In the genomic region with DNA sequence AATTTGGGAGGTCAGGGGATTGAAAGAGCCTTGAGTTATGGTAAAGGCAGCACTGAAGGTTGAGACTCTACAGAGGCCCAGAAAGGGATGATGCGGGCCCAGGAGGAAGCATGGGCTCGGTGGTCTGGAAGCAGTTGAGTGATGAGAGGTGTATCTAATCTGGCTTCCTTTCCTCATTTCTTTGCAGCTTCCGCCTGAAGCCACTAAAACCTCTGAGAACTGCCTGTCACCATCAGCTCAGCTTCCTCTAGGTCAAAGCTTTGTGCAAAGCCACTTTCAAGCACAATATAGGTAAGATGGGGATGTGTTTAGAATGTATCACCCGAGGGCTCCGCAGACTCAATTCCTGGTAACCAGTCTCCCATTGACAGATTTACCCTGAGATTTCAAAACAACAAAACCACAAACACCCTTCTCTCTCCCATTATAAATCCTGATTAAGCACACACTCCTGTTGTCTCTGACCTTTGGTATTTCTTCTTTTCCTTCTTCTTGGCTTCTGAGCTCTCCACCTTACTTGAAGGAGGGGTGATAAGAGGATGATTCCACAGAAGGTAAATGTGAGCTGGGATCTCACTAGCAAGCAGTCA, we compare ENCODE assay signal across 30 cellular contexts. TPM values are rescaled to one million over a fixed set of nuclear protein-coding genes. Genes with fewer than 3 reads are reported as not detected.
DNase-seq lines count a peak whose midpoint lies in the region; ATAC-seq and TF ChIP-seq lines count a peak whose summit lies in the region.
"Had no signal": no experiment of that assay in that cellular context is flagged by ENCODE, and none has a peak within 500 bp of the region (broad histone marks: within the 10 kb centered on the region; RNA-seq: fewer than 3 reads in every experiment).

No MANE protein-coding gene starts in this region.

- H3K27me3 Mint-ChIP-seq in activated T-cell treated with anti-CD3 and anti-CD28 coated beads, Interleukin-2, amount 50 U/mL, for 72 hours (ENCODE audit: low read depth): peaks cover 26% of the 10 kb centered on the region
- peaks cover 23% of the 10 kb centered on the region for H3K27me3 Mint-ChIP-seq in activated T-cell treated with anti-CD3 and anti-CD28 coated beads, Interleukin-2, amount 50 U/mL, for 24 hours
- peaks cover 4% of the 10 kb centered on the region for H3K27me3 Mint-ChIP-seq in activated CD8-positive, alpha-beta T cell treated with anti-CD3 and anti-CD28 coated beads for 36 hours
- H3K27me3 Mint-ChIP-seq: progenitor cell of endocrine pancreas had no signal

- H3K4me1 Mint-ChIP-seq in activated T-cell treated with anti-CD3 and anti-CD28 coated beads, Interleukin-2, amount 50 U/mL, for 72 hours (ENCODE audit: low read depth): peaks cover 9% of the 10 kb centered on the region
- H3K4me1 Mint-ChIP-seq in activated T-cell treated with anti-CD3 and anti-CD28 coated beads, Interleukin-2, amount 50 U/mL, for 24 hours (ENCODE audit: low read depth): peaks cover 12% of the 10 kb centered on the region
- peaks cover 10% of the 10 kb centered on the region for H3K4me1 Mint-ChIP-seq in activated CD8-positive, alpha-beta T cell treated with anti-CD3 and anti-CD28 coated beads for 36 hours (ENCODE audit: low read depth)

- H3K4me3 ChIP-seq in Jurkat, Clone E6-1 (ENCODE audit: low read length): no peak overlapping the region
- H3K4me3 ChIP-seq: adrenal gland, esophagus squamous epithelium, heart left ventricle, Peyer's patch, right lobe of liver, tibial artery had no signal

- no peak overlapping the region for H3K27ac Mint-ChIP-seq in activated T-cell treated with anti-CD3 and anti-CD28 coated beads, Interleukin-2, amount 50 U/mL, for 72 hours
- H3K27ac Mint-ChIP-seq in activated T-cell treated with anti-CD3 and anti-CD28 coated beads, Interleukin-2, amount 50 U/mL, for 24 hours: no peak overlapping the region
- no peak overlapping the region for H3K27ac Mint-ChIP-seq in activated CD8-positive, alpha-beta T cell treated with anti-CD3 and anti-CD28 coated beads for 36 hours
- H3K27ac Mint-ChIP-seq: progenitor cell of endocrine pancreas had no signal

- POLR2A ChIA-PET in activated CD8-positive, alpha-beta T cell treated with anti-CD3 and anti-CD28 coated beads for 36 hours (lab: Charles Lee): interaction anchor here (0.9 kb wide), 1 partner anchor 90 kb away, joined by 3 read pairs; the partner anchor contains the start of gene CFAP52

- ATAC-seq in activated T-cell treated with anti-CD3 and anti-CD28 coated beads, Interleukin-2, amount 50 U/mL, for 72 hours (replicated peaks in 1 of 2): peak; percentile 18 to 81
- peak; percentile 42 for ATAC-seq in activated CD8-positive, alpha-beta T cell treated with anti-CD3 and anti-CD28 coated beads for 36 hours
- no peak for ATAC-seq in HG02588 (IDR thresholded peaks at IDR 0.05; ENCODE audit: unreplicated experiment)
- ATAC-seq: heart left ventricle, right lobe of liver had no signal

- H3K9me3 Mint-ChIP-seq in activated T-cell treated with anti-CD3 and anti-CD28 coated beads, Interleukin-2, amount 50 U/mL, for 72 hours: no peaks in the 10 kb centered on the region
- no peaks in the 10 kb centered on the region for H3K9me3 Mint-ChIP-seq in activated T-cell treated with anti-CD3 and anti-CD28 coated beads, Interleukin-2, amount 50 U/mL, for 24 hours
- H3K9me3 Mint-ChIP-seq in activated CD8-positive, alpha-beta T cell treated with anti-CD3 and anti-CD28 coated beads for 36 hours: no peaks in the 10 kb centered on the region

- CTCF ChIA-PET in activated CD8-positive, alpha-beta T cell treated with anti-CD3 and anti-CD28 coated beads for 36 hours (lab: Charles Lee): no interaction called here

- TF ChIP-seq CTCF in activated CD8-positive, alpha-beta T cell treated with anti-CD3 and anti-CD28 coated beads for 36 hours (IDR thresholded peaks at IDR 0.05): no peak

- intact Hi-C loops in activated CD8-positive, alpha-beta T cell treated with anti-CD3 and anti-CD28 coated beads for 36 hours (cut with micrococcal nuclease): no loop called here

- peak overlapping the region in 1 of 2 donors; percentile 2 for H3K4me3 Mint-ChIP-seq in activated T-cell treated with anti-CD3 and anti-CD28 coated beads, Interleukin-2, amount 50 U/mL, for 72 hours
- H3K4me3 Mint-ChIP-seq in activated T-cell treated with anti-CD3 and anti-CD28 coated beads, Interleukin-2, amount 50 U/mL, for 24 hours: no peak overlapping the region
- no peak overlapping the region for H3K4me3 Mint-ChIP-seq in activated CD8-positive, alpha-beta T cell treated with anti-CD3 and anti-CD28 coated beads for 36 hours

- peak in 1 of 2 donors; percentile 16 for DNase-seq in activated T-cell treated with anti-CD3 and anti-CD28 coated beads, Interleukin-2, amount 50 U/mL, for 72 hours
- DNase-seq in activated T-cell treated with anti-CD3 and anti-CD28 coated beads, Interleukin-2, amount 50 U/mL, for 24 hours: no peak
- peak; percentile 69 for DNase-seq in Jurkat, Clone E6-1 (ENCODE audit: low read depth, low spot score)
- peak; percentile 21 for DNase-seq in activated CD8-positive, alpha-beta T cell treated with anti-CD3 and anti-CD28 coated beads for 36 hours
- DNase-seq in renal cortical epithelial cell (ENCODE audit: low read depth) (peak; percentile 82), NCI-H510A (lab: John Stamatoyannopoulos, UW) (no peak)
- DNase-seq: ACHN; activated gamma-delta T cell; adrenal gland; Calu3; central memory CD4-positive, alpha-beta T cell; cortex of kidney; DMS79; esophagus squamous epithelium; foreskin melanocyte; heart left ventricle; KG1; kidney; MM.1S; NCI-H1417; NCI-H2029; NCI-H526 treated with DMSO at 0.1 percent for 48 hours; Peyer's patch; right lobe of liver; SHP77; stimulated activated CD8-positive, alpha-beta memory T cell treated with anti-CD3 and anti-CD28 coated beads, Interleukin-4, amount 100 ng/mL, for 48 hours; tibial artery had no signal

- no peaks in the 10 kb centered on the region for H3K36me3 Mint-ChIP-seq in activated T-cell treated with anti-CD3 and anti-CD28 coated beads, Interleukin-2, amount 50 U/mL, for 72 hours (ENCODE audit: insufficient read depth in 2 of 2)
- H3K36me3 Mint-ChIP-seq in activated T-cell treated with anti-CD3 and anti-CD28 coated beads, Interleukin-2, amount 50 U/mL, for 24 hours (ENCODE audit: low read depth): no peaks in the 10 kb centered on the region
- no peaks in the 10 kb centered on the region for H3K36me3 Mint-ChIP-seq in activated CD8-positive, alpha-beta T cell treated with anti-CD3 and anti-CD28 coated beads for 36 hours (ENCODE audit: low read depth)

RNA-seq across cellular contexts. Expression of gene USP43, which starts 21.2 kb away (rescaled TPM):
- total RNA-seq in activated T-cell treated with anti-CD3 and anti-CD28 coated beads, Interleukin-2, amount 50 U/mL, for 72 hours: 1 to 10 TPM in 1 of 2 donors, under 1 TPM in 1; 0.50 to 1.6 TPM
- 3.5 TPM for polyA plus RNA-seq in Jurkat, Clone E6-1 (2012; ENCODE audit: insufficient read depth, insufficient read length)
- total RNA-seq in activated CD8-positive, alpha-beta T cell treated with anti-CD3 and anti-CD28 coated beads for 36 hours: under 1 TPM; 0.38 to 0.43 TPM
- 10.3 and 14.1 TPM in 2 replicates for total RNA-seq in renal cortical epithelial cell
- total RNA-seq: myocyte had no signal

Comparison
In these comparisons a context has a peak if more than half of its experiments do, and no peak if none do; other contexts are left out.
1. DNase-seq: peak in Jurkat, Clone E6-1 (single experiment), activated CD8-positive, alpha-beta T cell treated with anti-CD3 and anti-CD28 coated beads for 36 hours (single experiment) and renal cortical epithelial cell (single experiment); none in activated T-cell treated with anti-CD3 and anti-CD28 coated beads, Interleukin-2, amount 50 U/mL, for 24 hours (single experiment) and NCI-H510A (single experiment).